Comparison of ENCODE assay signal across 8 cellular contexts in genomic region chr2:195543902-195544894, GRCh38.
DNase-seq lines count a peak whose midpoint lies in the region; ATAC-seq and TF ChIP-seq lines count a peak whose summit lies in the region.

No MANE protein-coding gene starts in this region.

- peaks cover 0 to 17% (median 11%) of the 10 kb centered on the region in 8 donors for H3K9me3 ChIP-seq in spleen

- DNase-seq in Caki2 (ENCODE audit: low read depth) = peak; percentile 87
- peak; percentile 67 to 89 for DNase-seq in cardiac fibroblast (ENCODE audit: low read depth in 2 of 2)
- no peak for DNase-seq in NCI-H2107 treated with DMSO at 0.1 percent for 48 hours (lab: John Stamatoyannopoulos, UW; ENCODE audit: unreplicated experiment)
- no peak for DNase-seq in NCI-H1417 (lab: John Stamatoyannopoulos, UW)
- DNase-seq in NCI-H1048 (lab: John Stamatoyannopoulos, UW) = no peak
- no peak for DNase-seq in spleen

- no peak overlapping the region for H3K4me3 ChIP-seq in cardiac fibroblast (replicated peaks in 1 of 2; ENCODE audit: low read depth in 2 of 2, low read length in 2 of 2)
- no peak overlapping the region for H3K4me3 ChIP-seq in spleen

- no peaks in the 10 kb centered on the region for H3K27me3 ChIP-seq in spleen (replicated peaks in 1 of 7)

- TF ChIP-seq POLR2A in spleen (IDR thresholded peaks at IDR 0.05) = no peak

- no peak for TF ChIP-seq CTCF in cardiac fibroblast (IDR thresholded peaks at IDR 0.05; ENCODE audit: low read depth, low read length)
- no peak for TF ChIP-seq CTCF in spleen (IDR thresholded peaks at IDR 0.05 in 8 of 11, conservative IDR thresholded peaks at IDR 0.05 in 3 of 11)

- H3K27ac ChIP-seq in spleen = no peak overlapping the region

- no peaks in the 10 kb centered on the region for H3K36me3 ChIP-seq in spleen

- intact Hi-C loops in spleen (cut with DNase I; ENCODE audit: low total_unique reads) = no loop called here

- H3K4me1 ChIP-seq in spleen = peaks cover 0 to 17% (median 0%) of the 10 kb centered on the region in 6 donors

- peak; percentile 64 for ATAC-seq in GM21367 (IDR thresholded peaks at IDR 0.05; ENCODE audit: unreplicated experiment)
- ATAC-seq in HG03558 (IDR thresholded peaks at IDR 0.05; ENCODE audit: extremely low read depth, unreplicated experiment) = peak; percentile 98

- WGBS in spleen, 5 donors = 84 to 90% (median 89%) methylated on average over 11 of the region's 11 CpGs

- in situ Hi-C loops in Caki2 (cut with HindIII; ENCODE audit: low pct_unique_long_range_greater_than_20kb, low sequenced_read_pairs) = no loop called here

Comparison
In these comparisons a context has a peak if more than half of its experiments do, and no peak if none do; other contexts are left out.
1. DNase-seq: peak in Caki2 (single experiment) and cardiac fibroblast (2 of 2); none in NCI-H2107 treated with DMSO at 0.1 percent for 48 hours (single experiment), NCI-H1417 (0 of 3), NCI-H1048 (single experiment) and spleen (single experiment).